Comparison of ENCODE assay signal across 34 cellular contexts in genomic region chr4:155794589-155794988, GRCh38.
"Had no signal": no experiment of that assay in that cellular context is flagged by ENCODE, and none has a peak within 500 bp of the region (broad histone marks: within the 10 kb centered on the region; RNA-seq: fewer than 3 reads in every experiment).

No MANE protein-coding gene starts in this region.

- H3K9me3 ChIP-seq: adrenal gland had no signal

- H3K4me1 ChIP-seq: adrenal gland had no signal

- ATAC-seq: activated CD8-positive, alpha-beta T cell treated with anti-CD3 and anti-CD28 coated beads for 36 hours; activated naive CD4-positive, alpha-beta T cell treated with anti-CD3 and anti-CD28 coated beads, Interleukin-2, amount 50 U/mL, for 72 hours; activated T-cell treated with anti-CD3 and anti-CD28 coated beads, Interleukin-2, amount 50 U/mL, for 4 hours; activated T-cell treated with anti-CD3 and anti-CD28 coated beads, Interleukin-2, amount 50 U/mL, for 72 hours; activated T-helper 17 cell treated with anti-CD3 and anti-CD28 coated beads, Interleukin-2, amount 50 U/mL, for 72 hours had no signal

- H3K27ac ChIP-seq: adrenal gland, cardiac muscle cell, VCaP had no signal

- H3K27me3 ChIP-seq: adrenal gland, cardiac muscle cell had no signal

- H3K4me3 ChIP-seq: adrenal gland, cardiac muscle cell had no signal

- DNase-seq: activated B cell treated with CpG ODN at 0.5 μM for 24 hours; activated CD4-positive, alpha-beta memory T cell treated with anti-CD3 and anti-CD28 coated beads for 36 hours; activated CD4-positive, alpha-beta T cell treated with anti-CD3 and anti-CD28 coated beads for 4 hours; activated CD4-positive, alpha-beta T cell treated with anti-CD3 and anti-CD28 coated beads, Interleukin-2, amount 10 ng/mL, durations not matched to agents 24 days and 14 days; activated CD4-positive, alpha-beta T cell treated with anti-CD3 and anti-CD28 coated beads, Interleukin-2, amount 50 U/mL, for 1 hour; activated CD4-positive, alpha-beta T cell treated with anti-CD3 and anti-CD28 coated beads, Interleukin-2, amount 50 U/mL, for 4 hours; activated CD4-positive, CD25-positive, alpha-beta regulatory T cell treated with anti-CD3 and anti-CD28 coated beads, Interleukin-2, amount 50 U/mL, for 72 hours; activated CD8-positive, alpha-beta memory T cell treated with anti-CD3 and anti-CD28 coated beads, Interleukin-2, amount 50 U/mL, for 4 hours; activated CD8-positive, alpha-beta T cell treated with anti-CD3 and anti-CD28 coated beads for 36 hours; activated effector memory CD4-positive, alpha-beta T cell treated with anti-CD3 and anti-CD28 coated beads, Interleukin-2, amount 50 U/mL, for 16 hours; activated gamma-delta T cell treated with Interleukin-2 at 50 U/mL for 16 hours; activated naive CD4-positive, alpha-beta T cell; activated naive CD4-positive, alpha-beta T cell treated with anti-CD3 and anti-CD28 coated beads for 36 hours; activated naive CD4-positive, alpha-beta T cell treated with anti-CD3 and anti-CD28 coated beads, Interleukin-2, amount 50 U/mL, for 16 hours; activated naive CD8-positive, alpha-beta T cell treated with anti-CD3 and anti-CD28 coated beads for 36 hours; activated T-cell treated with anti-CD3 and anti-CD28 coated beads for 4 hours; activated T-cell treated with anti-CD3 and anti-CD28 coated beads, Interleukin-2, amount 50 U/mL, for 1 hour; activated T-cell treated with anti-CD3 and anti-CD28 coated beads, Interleukin-2, amount 50 U/mL, for 4 hours; activated T-cell treated with anti-CD3 and anti-CD28 coated beads, Interleukin-2, amount 50 U/mL, for 72 hours; adrenal gland; amniotic stem cell; aorta; caudate nucleus; cerebellar nuclear complex; T-helper 1 cell; T-helper 2 cell; T-helper 9 cell had no signal

- H3K36me3 ChIP-seq: adrenal gland had no signal

- FAIRE-seq: astrocyte, bronchial epithelial cell, TTC549 had no signal
